Comparison of ENCODE assay signal across 10 cellular contexts in genomic region chr12:11762723-11763326, GRCh38.
A peak's percentile ranks its signal among the peaks of the same experiment; 100 is the strongest.
DNase-seq lines count a peak whose midpoint lies in the region; ATAC-seq and TF ChIP-seq lines count a peak whose summit lies in the region.
"Had no signal": no experiment of that assay in that cellular context is flagged by ENCODE, and none has a peak within 500 bp of the region (broad histone marks: within the 10 kb centered on the region; RNA-seq: fewer than 3 reads in every experiment).

No MANE protein-coding gene starts in this region.

- intact Hi-C loops in PC-3 (cut with micrococcal nuclease): no loop called here

- no peak for TF ChIP-seq CTCF in KMS-11 (conservative IDR thresholded peaks at IDR 0.05; ENCODE audit: low read depth, low read length)
- no peak for TF ChIP-seq CTCF in PC-3 (conservative IDR thresholded peaks at IDR 0.05; ENCODE audit: low read depth, low read length)

- H4K20me1 ChIP-seq in KMS-11 (ENCODE audit: insufficient read depth) (no peaks in the 10 kb centered on the region), PC-3 (ENCODE audit: low read length) (no peaks in the 10 kb centered on the region)

- BruUV-seq in PC-3 (replicated peaks; lab: Mats Ljungman, UMichigan): no TSS peak

- H3K4me2 ChIP-seq in KMS-11 (peak overlapping the region; percentile 97), PC-3 (ENCODE audit: low read length) (no peak overlapping the region)

- DNase-seq in A172 (ENCODE audit: low spot score) (peak; percentile 10), germinal center (ENCODE audit: low spot score) (peak; percentile 28), PC-3 (no peak), NCI-H2029 (lab: John Stamatoyannopoulos, UW) (no peak), GM03348 (ENCODE audit: low spot score) (no peak), iPS-NIHi11 (ENCODE audit: low spot score) (no peak)
- DNase-seq: Calu3, SHP77 treated with DMSO at 0.1 percent for 48 hours had no signal

- peaks cover 95% of the 10 kb centered on the region for H3K4me1 ChIP-seq in KMS-11 (ENCODE audit: low read depth, poor library complexity, severe bottlenecking)
- H3K4me1 ChIP-seq in PC-3 (ENCODE audit: insufficient read depth, low read length): no peaks in the 10 kb centered on the region

- POLR2A ChIA-PET in PC-3 (lab: Charles Lee; ENCODE audit: unreplicated experiment): no interaction called here

- H3F3A ChIP-seq in PC-3 (ENCODE audit: low read length, unreplicated experiment): no peaks in the 10 kb centered on the region

- H3K36me3 ChIP-seq in KMS-11 (ENCODE audit: insufficient read depth): no peaks in the 10 kb centered on the region
- no peaks in the 10 kb centered on the region for H3K36me3 ChIP-seq in PC-3 (ENCODE audit: low read depth, low read length)

- H3K4me3 ChIP-seq in KMS-11 (IDR thresholded peaks at IDR 0.05; ENCODE audit: insufficient read depth, low read depth, low read length) (peak overlapping the region; percentile 57), PC-3 (ENCODE audit: low read length) (no peak overlapping the region)

- 0 out of 2 replicates have a peak, but pooled peaks cover 7% of the 10 kb centered on the region for H3K79me2 ChIP-seq in KMS-11 (ENCODE audit: insufficient read depth, low read depth)
- H3K79me2 ChIP-seq in PC-3 (ENCODE audit: low read length): no peaks in the 10 kb centered on the region

- H3K9me3 ChIP-seq in PC-3 (ENCODE audit: low read length): no peaks in the 10 kb centered on the region

- H3K9me2 ChIP-seq in PC-3 (replicated peaks; ENCODE audit: low read length): no peaks in the 10 kb centered on the region

- H2AFZ ChIP-seq in KMS-11 (ENCODE audit: low read depth): peak overlapping the region; percentile 24; the same call in 1 of the 2 replicates
- H2AFZ ChIP-seq in PC-3 (ENCODE audit: low read length): no peak overlapping the region

- H3K9ac ChIP-seq in KMS-11 (peak overlapping the region; percentile 54; the same call in 1 of the 2 replicates), PC-3 (ENCODE audit: low read length) (no peak overlapping the region)

- ATAC-seq in GM18858 (IDR thresholded peaks at IDR 0.05; ENCODE audit: unreplicated experiment) (peak; percentile 20), PC-3 (no peak)

- no peaks in the 10 kb centered on the region for H3K27me3 ChIP-seq in KMS-11 (ENCODE audit: insufficient read depth, low read depth)
- no peaks in the 10 kb centered on the region for H3K27me3 ChIP-seq in PC-3 (ENCODE audit: low read length)

- CTCF ChIA-PET in PC-3 (lab: Charles Lee): no interaction called here

- H3K27ac ChIP-seq in KMS-11: peak overlapping the region; percentile 95
- H3K27ac ChIP-seq in PC-3 (ENCODE audit: low read length): no peak overlapping the region

Comparison
In these comparisons a context has a peak if more than half of its experiments do, and no peak if none do; other contexts are left out.
1. DNase-seq: peak in A172 (single experiment) and germinal center (single experiment); none in PC-3 (single experiment), NCI-H2029 (single experiment), GM03348 (single experiment) and iPS-NIHi11 (single experiment).